ENCODE assay signal across 1 cellular context in genomic region chr9:120934271-120934670, GRCh38.
TF ChIP-seq lines count a peak whose summit lies in the region.

No MANE protein-coding gene starts in this region.

TF ChIP-seq in WTC11, 78 proteins besides CTCF, POLR2A, EP300 and RAD21 (continued from another document):
- TF ChIP-seq PRDM15 (CRISPR knock-in tag; IDR thresholded peaks at IDR 0.05) (no peak), ZNF138 (CRISPR knock-in tag; conservative IDR thresholded peaks at IDR 0.05) (no peak), JUN (CRISPR knock-in tag; IDR thresholded peaks at IDR 0.05) (no peak), ZNF671 (CRISPR knock-in tag; IDR thresholded peaks at IDR 0.05) (no peak)
